Comparison of ENCODE assay signal across 28 cellular contexts in genomic region chr10:42454313-42454712, GRCh38.
"Had no signal": no experiment of that assay in that cellular context is flagged by ENCODE, and none has a peak within 500 bp of the region (broad histone marks: within the 10 kb centered on the region; RNA-seq: fewer than 3 reads in every experiment).

No MANE protein-coding gene starts in this region.

- H3K36me3 ChIP-seq: heart left ventricle, left ventricle myocardium inferior, neutrophil, right atrium auricular region, right lobe of liver, stomach, thyroid gland, transverse colon, upper lobe of left lung, uterus had no signal

- H3K9me3 ChIP-seq: left ventricle myocardium inferior, neutrophil, psoas muscle, right atrium auricular region, right lobe of liver, testis, thyroid gland, transverse colon, upper lobe of left lung, uterus had no signal

- H3K27ac Mint-ChIP-seq: immature natural killer cell; mesothelial cell of epicardium; naive B cell; nephron; stimulated activated effector memory CD8-positive, alpha-beta T cell treated with anti-CD3 and anti-CD28 coated beads, Interleukin-12 subunit alpha, Interleukin-12 subunit beta, amount 100 ng/mL, for 72 hours had no signal

- H3K27ac ChIP-seq: heart left ventricle, left ventricle myocardium inferior, neutrophil, parathyroid adenoma, psoas muscle, right atrium auricular region, right lobe of liver, stomach, testis, thyroid gland, transverse colon, upper lobe of left lung, uterus had no signal

- H3K4me1 Mint-ChIP-seq: immature natural killer cell; mesothelial cell of epicardium; naive B cell; nephron; neural crest cell; stimulated activated effector memory CD8-positive, alpha-beta T cell treated with anti-CD3 and anti-CD28 coated beads, Interleukin-12 subunit alpha, Interleukin-12 subunit beta, amount 100 ng/mL, for 72 hours had no signal

- ATAC-seq: heart left ventricle, psoas muscle, right lobe of liver had no signal

- H3K4me3 ChIP-seq: heart left ventricle, left ventricle myocardium inferior, lung, psoas muscle, right atrium auricular region, right lobe of liver, smooth muscle cell, stomach, testis, thyroid gland, transverse colon, upper lobe of left lung, uterus had no signal

- DNase-seq: hypothalamus; immature natural killer cell; left ventricle myocardium inferior; mesendoderm; naive B cell; occipital lobe; psoas muscle; right lobe of liver; stimulated activated CD4-positive, alpha-beta T cell treated with anti-CD3 and anti-CD28 coated beads, Interleukin-1b, Interleukin-23, amount 100 ng/mL, for 48 hours; stimulated activated CD4-positive, alpha-beta T cell treated with anti-CD3 and anti-CD28 coated beads, Interleukin-2, amount 100 ng/mL, for 48 hours; stimulated activated naive CD4-positive, alpha-beta T cell; stomach; testis; thyroid gland; transverse colon; uterus had no signal

- H3K4me3 Mint-ChIP-seq: immature natural killer cell; mesothelial cell of epicardium; naive B cell; nephron; neural crest cell; stimulated activated effector memory CD8-positive, alpha-beta T cell treated with anti-CD3 and anti-CD28 coated beads, Interleukin-12 subunit alpha, Interleukin-12 subunit beta, amount 100 ng/mL, for 72 hours had no signal

- H3K27me3 ChIP-seq: heart left ventricle, neutrophil, right atrium auricular region, right lobe of liver, testis, thyroid gland, transverse colon, upper lobe of left lung, uterus had no signal

- H3K4me1 ChIP-seq: heart left ventricle, left ventricle myocardium inferior, parathyroid adenoma, psoas muscle, right atrium auricular region, right lobe of liver, stomach, testis, thyroid gland, transverse colon, upper lobe of left lung, uterus had no signal

- H3K36me3 Mint-ChIP-seq: immature natural killer cell; mesothelial cell of epicardium; stimulated activated effector memory CD8-positive, alpha-beta T cell treated with anti-CD3 and anti-CD28 coated beads, Interleukin-12 subunit alpha, Interleukin-12 subunit beta, amount 100 ng/mL, for 72 hours had no signal

- FAIRE-seq: islet of Langerhans had no signal

- H3K9ac ChIP-seq: parathyroid adenoma had no signal

- H3K27me3 Mint-ChIP-seq: naive B cell had no signal
